Comparison of ENCODE assay signal across 8 cellular contexts in the genomic region with DNA sequence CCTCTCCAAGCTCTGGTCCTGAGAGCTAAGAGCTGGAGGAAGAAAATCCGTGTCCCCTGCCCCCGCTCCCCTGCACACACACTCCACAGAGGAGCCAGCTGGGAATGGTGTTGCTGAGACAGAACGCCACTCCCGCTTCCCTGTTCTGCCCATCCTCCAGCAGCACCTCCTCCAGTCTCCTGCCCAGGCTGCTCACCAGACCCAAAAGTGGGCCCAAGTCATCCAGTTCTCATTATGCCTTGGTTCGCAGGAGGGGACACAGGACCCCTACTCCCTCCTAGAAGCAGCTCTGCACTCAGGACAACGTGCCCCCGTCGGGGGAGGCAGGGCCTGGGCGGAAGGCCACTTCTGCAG. TPM values are rescaled to one million over a fixed set of nuclear protein-coding genes. Genes with fewer than 3 reads are reported as not detected.
DNase-seq lines count a peak whose midpoint lies in the region; ATAC-seq lines count a peak whose summit lies in the region.

No MANE protein-coding gene starts in this region.

- DNase-seq in stimulated activated naive CD8-positive, alpha-beta T cell treated with anti-CD3 and anti-CD28 coated beads, Interleukin-15, Interleukin-2, amounts not matched to agents 100 U/mL and 50 U/mL, for 24 hours, result no peak
- DNase-seq in immature natural killer cell, result no peak
- no peak for DNase-seq in stimulated activated naive CD8-positive, alpha-beta T cell treated with anti-CD3 and anti-CD28 coated beads, Interleukin-15, amount 100 ng/mL, for 72 hours

- H3K4me3 Mint-ChIP-seq in stimulated activated naive CD8-positive, alpha-beta T cell treated with anti-CD3 and anti-CD28 coated beads, Interleukin-15, Interleukin-2, amounts not matched to agents 100 ng/mL and 50 ng/mL, for 24 hours, result peak overlapping the region; percentile 95
- H3K4me3 Mint-ChIP-seq in immature natural killer cell, result peak overlapping the region; percentile 89 to 97 (median 93)
- H3K4me3 Mint-ChIP-seq in stimulated activated naive CD8-positive, alpha-beta T cell treated with anti-CD3 and anti-CD28 coated beads, Interleukin-15, amount 100 ng/mL, for 72 hours, result peak overlapping the region; percentile 98 to 99

- peaks cover 45% of the 10 kb centered on the region for H3K4me1 Mint-ChIP-seq in stimulated activated naive CD8-positive, alpha-beta T cell treated with anti-CD3 and anti-CD28 coated beads, Interleukin-15, Interleukin-2, amounts not matched to agents 100 ng/mL and 50 ng/mL, for 24 hours (ENCODE audit: low read depth)
- H3K4me1 Mint-ChIP-seq in immature natural killer cell, result peaks cover 26 to 35% of the 10 kb centered on the region in 2 donors
- H3K4me1 Mint-ChIP-seq in stimulated activated naive CD8-positive, alpha-beta T cell treated with anti-CD3 and anti-CD28 coated beads, Interleukin-15, amount 100 ng/mL, for 72 hours, result peaks cover 55% of the 10 kb centered on the region

- peak overlapping the region; percentile 97 for H3K27ac ChIP-seq in angular gyrus (ENCODE audit: low read depth, low read length)

- no peak for ATAC-seq in stimulated activated naive CD8-positive, alpha-beta T cell treated with anti-CD3 and anti-CD28 coated beads, Interleukin-15, Interleukin-2, amounts not matched to agents 100 U/mL and 50 U/mL, for 24 hours
- ATAC-seq in stimulated activated naive CD8-positive, alpha-beta T cell treated with anti-CD3 and anti-CD28 coated beads, Interleukin-15, amount 100 ng/mL, for 72 hours, result no peak
- ATAC-seq in GM21447 (IDR thresholded peaks at IDR 0.05; ENCODE audit: unreplicated experiment) (no peak), HG03432 (IDR thresholded peaks at IDR 0.05; ENCODE audit: unreplicated experiment) (no peak), HG02759 (IDR thresholded peaks at IDR 0.05; ENCODE audit: unreplicated experiment) (no peak)

- no peaks in the 10 kb centered on the region for H3K9me3 Mint-ChIP-seq in stimulated activated naive CD8-positive, alpha-beta T cell treated with anti-CD3 and anti-CD28 coated beads, Interleukin-15, Interleukin-2, amounts not matched to agents 100 ng/mL and 50 ng/mL, for 24 hours
- no peaks in the 10 kb centered on the region for H3K9me3 Mint-ChIP-seq in immature natural killer cell
- H3K9me3 Mint-ChIP-seq in stimulated activated naive CD8-positive, alpha-beta T cell treated with anti-CD3 and anti-CD28 coated beads, Interleukin-15, amount 100 ng/mL, for 72 hours, result no peaks in the 10 kb centered on the region

- H3K27ac Mint-ChIP-seq in stimulated activated naive CD8-positive, alpha-beta T cell treated with anti-CD3 and anti-CD28 coated beads, Interleukin-15, Interleukin-2, amounts not matched to agents 100 ng/mL and 50 ng/mL, for 24 hours, result no peak overlapping the region
- H3K27ac Mint-ChIP-seq in immature natural killer cell, result peak overlapping the region; percentile 53 to 93 (median 86)
- H3K27ac Mint-ChIP-seq in stimulated activated naive CD8-positive, alpha-beta T cell treated with anti-CD3 and anti-CD28 coated beads, Interleukin-15, amount 100 ng/mL, for 72 hours, result peak overlapping the region; percentile 95 to 99

- H3K27me3 Mint-ChIP-seq in stimulated activated naive CD8-positive, alpha-beta T cell treated with anti-CD3 and anti-CD28 coated beads, Interleukin-15, Interleukin-2, amounts not matched to agents 100 ng/mL and 50 ng/mL, for 24 hours, result peaks cover 7% of the 10 kb centered on the region
- peaks cover 9 to 14% (median 10%) of the 10 kb centered on the region in 3 donors for H3K27me3 Mint-ChIP-seq in immature natural killer cell (ENCODE audit: low read depth in 3 of 3)
- H3K27me3 Mint-ChIP-seq in stimulated activated naive CD8-positive, alpha-beta T cell treated with anti-CD3 and anti-CD28 coated beads, Interleukin-15, amount 100 ng/mL, for 72 hours, result peaks cover 16% of the 10 kb centered on the region

- H3K36me3 Mint-ChIP-seq in stimulated activated naive CD8-positive, alpha-beta T cell treated with anti-CD3 and anti-CD28 coated beads, Interleukin-15, Interleukin-2, amounts not matched to agents 100 ng/mL and 50 ng/mL, for 24 hours (ENCODE audit: low read depth), result peaks cover 9% of the 10 kb centered on the region
- H3K36me3 Mint-ChIP-seq in immature natural killer cell, result no peaks in the 10 kb centered on the region

RNA-seq across cellular contexts. Expression of a gene that starts 0.9 kb away (rescaled TPM):
- polyA plus RNA-seq in immature natural killer cell, result 1 to 10 TPM; 1.4 to 7.7 (median 5.0) TPM

RNA-seq across cellular contexts. Expression of a gene that starts 5.5 kb away (rescaled TPM):
- 1 to 10 TPM in 2 of 3 donors, under 1 TPM in 1; 0.34 to 1.6 (median 1.1) TPM for polyA plus RNA-seq in immature natural killer cell

RNA-seq across cellular contexts. Expression of a gene that starts 34.3 kb away (rescaled TPM):
- polyA plus RNA-seq in immature natural killer cell, result 10 to 100 TPM; 23.5 to 58.7 (median 36.5) TPM

RNA-seq across cellular contexts. Expression of a gene that starts 34.6 kb away (rescaled TPM):
- 10 to 100 TPM; 60.6 to 87.5 (median 64.5) TPM for polyA plus RNA-seq in immature natural killer cell
